Comparison of ENCODE assay signal across 1 cellular context in the genomic region with DNA sequence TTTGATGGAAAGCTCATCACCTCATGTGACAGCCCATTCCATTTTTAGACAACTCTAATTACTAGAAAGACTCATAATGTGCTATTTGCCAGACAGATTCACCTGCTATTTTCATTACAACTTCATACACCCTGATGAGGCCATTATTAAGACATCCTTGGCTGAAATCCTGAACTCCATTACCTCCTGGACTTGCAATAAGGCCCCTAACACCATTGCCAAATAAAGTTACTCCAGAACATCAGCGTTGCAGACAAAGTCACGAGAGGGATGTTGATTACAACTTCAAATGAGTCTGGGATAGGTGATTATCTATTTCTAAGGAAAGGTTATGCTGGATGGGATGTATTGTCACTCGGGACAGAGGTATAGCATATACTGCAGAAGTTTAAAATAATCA.
TF ChIP-seq lines count a peak whose summit lies in the region.

No MANE protein-coding gene starts in this region.

TF ChIP-seq in GM23338, 12 proteins besides CTCF, POLR2A, EP300 and RAD21 (continued from another document):
- no peak for TF ChIP-seq POLR2AphosphoS5 (IDR thresholded peaks at IDR 0.05; ENCODE audit: low read depth)
